17 cellular contexts compared by ENCODE assay signal in genomic region chr5:169126376-169127043, GRCh38.
DNase-seq lines count a peak whose midpoint lies in the region; ATAC-seq, FAIRE-seq and TF ChIP-seq lines count a peak whose summit lies in the region.
"Had no signal": no experiment of that assay in that cellular context is flagged by ENCODE, and none has a peak within 500 bp of the region (broad histone marks: within the 10 kb centered on the region; RNA-seq: fewer than 3 reads in every experiment).

No MANE protein-coding gene starts in this region.

- no peak overlapping the region for H3K4me3 Mint-ChIP-seq in T-helper 2 cell treated with Interferon-gamma antibody and Interleukin-4, amounts not matched to agents 5 μg/mL and 100 μg/mL, for 36 hours
- H3K4me3 Mint-ChIP-seq: GM23338 had no signal

- H3K27me3 ChIP-seq in gastrocnemius medialis, result no peaks in the 10 kb centered on the region
- H3K27me3 ChIP-seq: brain microvascular endothelial cell, thyroid gland had no signal

- H3K27me3 Mint-ChIP-seq in T-helper 2 cell treated with Interferon-gamma antibody and Interleukin-4, amounts not matched to agents 5 μg/mL and 100 μg/mL, for 36 hours (ENCODE audit: low read depth), result no peaks in the 10 kb centered on the region

- in situ Hi-C loops in gastrocnemius medialis (cut with MboI; ENCODE audit: low sequenced_read_pairs in 4 of 4), result no loop called here

- H3K27ac Mint-ChIP-seq in T-helper 2 cell treated with Interferon-gamma antibody and Interleukin-4, amounts not matched to agents 5 μg/mL and 100 μg/mL, for 36 hours, result no peak overlapping the region
- H3K27ac Mint-ChIP-seq: activated naive CD4-positive, alpha-beta T cell treated with anti-CD3 and anti-CD28 coated beads, Interleukin-2, amount 50 U/mL, for 72 hours; GM23338 had no signal

- ATAC-seq in gastrocnemius medialis, result peak; percentile 14 to 53
- ATAC-seq: activated naive CD4-positive, alpha-beta T cell treated with anti-CD3 and anti-CD28 coated beads, Interleukin-2, amount 50 U/mL, for 72 hours; left colon; Panc1 had no signal

- no peak for TF ChIP-seq POLR2A in gastrocnemius medialis (IDR thresholded peaks at IDR 0.05)

- H3K36me3 ChIP-seq in kidney (ENCODE audit: control insufficient read depth in 1 of 2, insufficient read depth in 2 of 2, low read length in 2 of 2) (no peaks in the 10 kb centered on the region), gastrocnemius medialis (no peaks in the 10 kb centered on the region)
- H3K36me3 ChIP-seq: brain microvascular endothelial cell, thyroid gland had no signal

- no peak for TF ChIP-seq CTCF in kidney (IDR thresholded peaks at IDR 0.05; ENCODE audit: borderline replicate concordance, extremely low read depth, insufficient read depth)
- no peak for TF ChIP-seq CTCF in gastrocnemius medialis (IDR thresholded peaks at IDR 0.05 in 4 of 5, conservative IDR thresholded peaks at IDR 0.05 in 1 of 5)

- H3K4me1 ChIP-seq in kidney (ENCODE audit: control insufficient read depth in 1 of 2, insufficient read depth in 1 of 2, low read depth in 1 of 2, low read length in 2 of 2) (peaks cover 0 to under 1% of the 10 kb centered on the region in 2 donors), gastrocnemius medialis (peaks cover 7 to 9% of the 10 kb centered on the region in 2 donors)

- H3K27ac ChIP-seq in kidney (ENCODE audit: low read depth in 2 of 2, low read length in 2 of 2) (no peak overlapping the region), gastrocnemius medialis (peak overlapping the region in 1 of 4 donors; percentile 33)
- H3K27ac ChIP-seq: brain microvascular endothelial cell, thyroid gland had no signal

- H3K4me3 ChIP-seq in kidney (ENCODE audit: low read length in 2 of 2) (no peak overlapping the region), gastrocnemius medialis (no peak overlapping the region)
- H3K4me3 ChIP-seq: GM23338, thyroid gland had no signal

- H3K9me3 ChIP-seq in kidney (ENCODE audit: control insufficient read depth in 1 of 2, low read length in 2 of 2) (no peaks in the 10 kb centered on the region), gastrocnemius medialis (no peaks in the 10 kb centered on the region)
- H3K9me3 ChIP-seq: thyroid gland had no signal

- intact Hi-C loops in kidney (cut with DNase I), result no loop called here
- intact Hi-C loops in gastrocnemius medialis (cut with DNase I; ENCODE audit: low total_unique reads), result loop anchor here (10.0 kb wide), 1 partner anchor 178 kb away; the partner anchor contains the start of gene SLIT3

- DNase-seq in EH (ENCODE audit: low read depth) (peak; percentile 44), RCC 7860 (ENCODE audit: low spot score) (peak; percentile 23), kidney (peak; percentile 68), gastrocnemius medialis (no peak), NCI-H1092 (lab: John Stamatoyannopoulos, UW) (no peak), NOMO-1 treated with dmso at 0.1 percent for 144 hours (lab: John Stamatoyannopoulos, UW; ENCODE audit: unreplicated experiment) (no peak)
- no peak for DNase-seq in T-helper 2 cell treated with Interferon-gamma antibody and Interleukin-4, amounts not matched to agents 5 μg/mL and 100 μg/mL, for 36 hours (ENCODE audit: low spot score)
- DNase-seq: brain microvascular endothelial cell, Calu3, cortex of kidney, foreskin melanocyte, left colon, NCI-H1694, thyroid gland had no signal

- no peaks in the 10 kb centered on the region for H3K36me3 Mint-ChIP-seq in T-helper 2 cell treated with Interferon-gamma antibody and Interleukin-4, amounts not matched to agents 5 μg/mL and 100 μg/mL, for 36 hours (ENCODE audit: low read depth)
- H3K36me3 Mint-ChIP-seq: activated naive CD4-positive, alpha-beta T cell treated with anti-CD3 and anti-CD28 coated beads, Interleukin-2, amount 50 U/mL, for 72 hours had no signal

- H3K9me3 Mint-ChIP-seq in T-helper 2 cell treated with Interferon-gamma antibody and Interleukin-4, amounts not matched to agents 5 μg/mL and 100 μg/mL, for 36 hours, result no peaks in the 10 kb centered on the region
- H3K9me3 Mint-ChIP-seq: activated naive CD4-positive, alpha-beta T cell treated with anti-CD3 and anti-CD28 coated beads, Interleukin-2, amount 50 U/mL, for 72 hours; GM23338 had no signal

- H3K9ac ChIP-seq in kidney (ENCODE audit: low read length in 2 of 2), result no peak overlapping the region

- H3K4me1 Mint-ChIP-seq in T-helper 2 cell treated with Interferon-gamma antibody and Interleukin-4, amounts not matched to agents 5 μg/mL and 100 μg/mL, for 36 hours (ENCODE audit: low read depth), result no peaks in the 10 kb centered on the region

- no peak for FAIRE-seq in RCC 7860 (lab: Jason Lieb, UNC)
- FAIRE-seq in kidney (lab: Jason Lieb, UNC), result no peak

Comparison
In these comparisons a context has a peak if more than half of its experiments do, and no peak if none do; other contexts are left out.
1. DNase-seq: peak in EH (single experiment), RCC 7860 (single experiment) and kidney (single experiment); none in gastrocnemius medialis (0 of 2), NCI-H1092 (single experiment), NOMO-1 treated with dmso at 0.1 percent for 144 hours (single experiment) and T-helper 2 cell treated with Interferon-gamma antibody and Interleukin-4, amounts not matched to agents 5 μg/mL and 100 μg/mL, for 36 hours (single experiment).